1 cellular context compared by ENCODE assay signal in genomic region chr22:29630987-29631386, GRCh38.
TF ChIP-seq lines count a peak whose summit lies in the region.

No MANE protein-coding gene starts in this region.

TF ChIP-seq in WTC11, 78 proteins besides CTCF, POLR2A, EP300 and RAD21 (continued from another document):
- TF ChIP-seq, protein P1, sequence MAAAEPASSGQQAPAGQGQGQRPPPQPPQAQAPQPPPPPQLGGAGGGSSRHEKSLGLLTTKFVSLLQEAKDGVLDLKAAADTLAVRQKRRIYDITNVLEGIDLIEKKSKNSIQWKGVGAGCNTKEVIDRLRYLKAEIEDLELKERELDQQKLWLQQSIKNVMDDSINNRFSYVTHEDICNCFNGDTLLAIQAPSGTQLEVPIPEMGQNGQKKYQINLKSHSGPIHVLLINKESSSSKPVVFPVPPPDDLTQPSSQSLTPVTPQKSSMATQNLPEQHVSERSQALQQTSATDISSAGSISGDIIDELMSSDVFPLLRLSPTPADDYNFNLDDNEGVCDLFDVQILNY (CRISPR knock-in tag; IDR thresholded peaks at IDR 0.05): no peak
- TF ChIP-seq KAT7 (CRISPR knock-in tag; IDR thresholded peaks at IDR 0.05; ENCODE audit: borderline replicate concordance) (no peak), ERG (CRISPR knock-in tag; IDR thresholded peaks at IDR 0.05) (no peak), MLX (CRISPR knock-in tag; IDR thresholded peaks at IDR 0.05) (no peak), ZBTB21 (CRISPR knock-in tag; IDR thresholded peaks at IDR 0.05; ENCODE audit: borderline replicate concordance) (no peak), JAZF1 (CRISPR knock-in tag; IDR thresholded peaks at IDR 0.05) (no peak), GRHL2 (CRISPR knock-in tag; IDR thresholded peaks at IDR 0.05; ENCODE audit: insufficient replicate concordance, severe bottlenecking) (no peak), MYBL2 (CRISPR knock-in tag; IDR thresholded peaks at IDR 0.05) (no peak), ZMAT4 (CRISPR knock-in tag; IDR thresholded peaks at IDR 0.05) (no peak), ZNF512 (CRISPR knock-in tag; IDR thresholded peaks at IDR 0.05; ENCODE audit: borderline replicate concordance) (no peak), PRRX2 (CRISPR knock-in tag; IDR thresholded peaks at IDR 0.05) (no peak), ATF2 (CRISPR knock-in tag; IDR thresholded peaks at IDR 0.05; ENCODE audit: borderline replicate concordance, low read depth) (no peak), SMAD4 (CRISPR knock-in tag; IDR thresholded peaks at IDR 0.05) (no peak), NR3C1 (CRISPR knock-in tag; conservative IDR thresholded peaks at IDR 0.05; ENCODE audit: low read depth) (no peak), NFATC4 (CRISPR knock-in tag; IDR thresholded peaks at IDR 0.05) (no peak)
- TF ChIP-seq, protein P2, sequence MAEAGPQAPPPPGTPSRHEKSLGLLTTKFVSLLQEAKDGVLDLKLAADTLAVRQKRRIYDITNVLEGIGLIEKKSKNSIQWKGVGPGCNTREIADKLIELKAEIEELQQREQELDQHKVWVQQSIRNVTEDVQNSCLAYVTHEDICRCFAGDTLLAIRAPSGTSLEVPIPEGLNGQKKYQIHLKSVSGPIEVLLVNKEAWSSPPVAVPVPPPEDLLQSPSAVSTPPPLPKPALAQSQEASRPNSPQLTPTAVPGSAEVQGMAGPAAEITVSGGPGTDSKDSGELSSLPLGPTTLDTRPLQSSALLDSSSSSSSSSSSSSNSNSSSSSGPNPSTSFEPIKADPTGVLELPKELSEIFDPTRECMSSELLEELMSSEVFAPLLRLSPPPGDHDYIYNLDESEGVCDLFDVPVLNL (CRISPR knock-in tag; IDR thresholded peaks at IDR 0.05; ENCODE audit: borderline replicate concordance, low read depth): no peak
